In the genomic region with DNA sequence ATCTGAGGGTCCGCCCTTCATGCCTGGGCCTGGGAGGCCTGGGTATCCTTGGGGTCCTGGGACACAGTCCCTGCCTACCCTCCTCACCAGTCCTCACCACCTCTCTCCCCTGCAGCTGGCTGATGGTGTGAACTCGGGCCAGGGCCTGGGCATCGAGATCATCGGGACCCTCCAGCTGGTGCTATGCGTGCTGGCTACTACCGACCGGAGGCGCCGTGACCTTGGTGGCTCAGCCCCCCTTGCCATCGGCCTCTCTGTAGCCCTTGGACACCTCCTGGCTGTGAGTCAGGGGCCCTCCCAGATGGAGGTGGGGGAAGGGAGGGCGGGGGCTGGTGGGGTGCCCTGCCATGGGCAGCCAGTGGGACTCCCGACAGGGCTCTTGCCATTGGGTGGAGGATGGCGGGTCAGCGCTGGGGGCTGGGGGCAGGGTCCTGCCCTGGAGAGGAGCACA, we compare ENCODE assay signal across 15 cellular contexts. TPM values are rescaled to one million over a fixed set of nuclear protein-coding genes. Genes with fewer than 3 reads are reported as not detected.
A peak's percentile ranks its signal among the peaks of the same experiment; 100 is the strongest.
DNase-seq lines count a peak whose midpoint lies in the region; ATAC-seq and TF ChIP-seq lines count a peak whose summit lies in the region.
"Had no signal": no experiment of that assay in that cellular context is flagged by ENCODE, and none has a peak within 500 bp of the region (broad histone marks: within the 10 kb centered on the region; RNA-seq: fewer than 3 reads in every experiment).

No MANE protein-coding gene starts in this region.

- CTCF ChIA-PET in activated CD4-positive, alpha-beta memory T cell treated with anti-CD3 and anti-CD28 coated beads for 36 hours (lab: Charles Lee), result no interaction called here
- CTCF ChIA-PET in activated CD4-positive, alpha-beta memory T cell treated with anti-CD3 and anti-CD28 coated beads, Interleukin-2, amount 10 ng/mL, durations not matched to agents 7 days and 5 days (lab: Charles Lee), result no interaction called here

- intact Hi-C loops in activated CD4-positive, alpha-beta memory T cell treated with anti-CD3 and anti-CD28 coated beads for 36 hours (cut with micrococcal nuclease), result no loop called here

- ATAC-seq in thoracic aorta (ENCODE audit: insufficient number of reproducible peaks, low FRiP score, low read depth) (no peak), HG02970 (IDR thresholded peaks at IDR 0.05; ENCODE audit: low FRiP score, unreplicated experiment) (no peak), HG03442 (IDR thresholded peaks at IDR 0.05; ENCODE audit: unreplicated experiment) (no peak)
- ATAC-seq: activated CD8-positive, alpha-beta T cell treated with anti-CD3 and anti-CD28 coated beads, Interleukin-2, amount 10 ng/mL, durations not matched to agents 7 days and 5 days had no signal

- H3K36me3 ChIP-seq in endodermal cell (ENCODE audit: control insufficient read depth, insufficient read depth, low read length) (no peaks in the 10 kb centered on the region), thoracic aorta (peaks cover 47% of the 10 kb centered on the region)

- no peak overlapping the region for H3K27ac Mint-ChIP-seq in activated CD4-positive, alpha-beta memory T cell treated with anti-CD3 and anti-CD28 coated beads for 36 hours
- no peak overlapping the region for H3K27ac Mint-ChIP-seq in activated CD4-positive, alpha-beta memory T cell treated with anti-CD3 and anti-CD28 coated beads, Interleukin-2, amount 10 ng/mL, durations not matched to agents 7 days and 5 days
- H3K27ac Mint-ChIP-seq in endodermal cell, result no peak overlapping the region
- H3K27ac Mint-ChIP-seq: activated CD8-positive, alpha-beta T cell treated with anti-CD3 and anti-CD28 coated beads, Interleukin-2, amount 10 ng/mL, durations not matched to agents 7 days and 5 days; T-helper 1 cell treated with Interleukin-12 subunit alpha and Interleukin-12 subunit beta and Interleukin-4 antibody, amounts not matched to agents 30 μg/mL and 1 μg/mL, for 36 hours had no signal

- H3K36me3 Mint-ChIP-seq in activated CD4-positive, alpha-beta memory T cell treated with anti-CD3 and anti-CD28 coated beads for 36 hours, result no peaks in the 10 kb centered on the region
- H3K36me3 Mint-ChIP-seq in activated CD4-positive, alpha-beta memory T cell treated with anti-CD3 and anti-CD28 coated beads, Interleukin-2, amount 10 ng/mL, durations not matched to agents 7 days and 5 days (ENCODE audit: low read depth), result no peaks in the 10 kb centered on the region
- no peaks in the 10 kb centered on the region for H3K36me3 Mint-ChIP-seq in endodermal cell (ENCODE audit: low read depth)

- H3K4me1 ChIP-seq in endodermal cell (ENCODE audit: control insufficient read depth, insufficient read depth, low read length), result no peaks in the 10 kb centered on the region
- H3K4me1 ChIP-seq in thoracic aorta (ENCODE audit: control insufficient read depth in 1 of 2, low read depth in 2 of 2), result peaks cover 37 to 63% of the 10 kb centered on the region in 2 donors
- H3K4me1 ChIP-seq: testis had no signal

- H3K4me3 ChIP-seq in endodermal cell (ENCODE audit: low read length) (no peak overlapping the region), thoracic aorta (peak overlapping the region; percentile 24)
- H3K4me3 ChIP-seq: A549, testis had no signal

- no peaks in the 10 kb centered on the region for H3K9me3 ChIP-seq in endodermal cell (ENCODE audit: control insufficient read depth, low read length)
- peaks cover under 1% of the 10 kb centered on the region for H3K9me3 ChIP-seq in thoracic aorta
- H3K9me3 ChIP-seq: testis had no signal

- 94 to 98% methylated on average over 9 to 14 of the region's 14 CpGs for WGBS in endodermal cell (ENCODE audit: insufficient coverage in 1 of 2, insufficient read length in 1 of 2), 2 experiments

- H3K27ac ChIP-seq in endodermal cell (ENCODE audit: low read depth, low read length), result no peak overlapping the region
- H3K27ac ChIP-seq in thoracic aorta, result peak overlapping the region; percentile 89 to 98
- H3K27ac ChIP-seq: A549, testis had no signal

- H3K27me3 ChIP-seq in endodermal cell (ENCODE audit: control insufficient read depth, insufficient read depth, low read length, poor library complexity, severe bottlenecking) (no peaks in the 10 kb centered on the region), thoracic aorta (replicated peaks; ENCODE audit: insufficient read depth) (no peaks in the 10 kb centered on the region)
- H3K27me3 ChIP-seq: testis had no signal

- no peak overlapping the region for H3K4me3 Mint-ChIP-seq in activated CD4-positive, alpha-beta memory T cell treated with anti-CD3 and anti-CD28 coated beads for 36 hours
- H3K4me3 Mint-ChIP-seq in activated CD4-positive, alpha-beta memory T cell treated with anti-CD3 and anti-CD28 coated beads, Interleukin-2, amount 10 ng/mL, durations not matched to agents 7 days and 5 days, result no peak overlapping the region
- no peak overlapping the region for H3K4me3 Mint-ChIP-seq in endodermal cell
- H3K4me3 Mint-ChIP-seq: activated CD8-positive, alpha-beta T cell treated with anti-CD3 and anti-CD28 coated beads, Interleukin-2, amount 10 ng/mL, durations not matched to agents 7 days and 5 days; T-helper 1 cell treated with Interleukin-12 subunit alpha and Interleukin-12 subunit beta and Interleukin-4 antibody, amounts not matched to agents 30 μg/mL and 1 μg/mL, for 36 hours had no signal

- TF ChIP-seq CTCF in endodermal cell (conservative IDR thresholded peaks at IDR 0.05) (no peak), thoracic aorta (IDR thresholded peaks at IDR 0.05) (no peak)

- H3K4me1 Mint-ChIP-seq in activated CD4-positive, alpha-beta memory T cell treated with anti-CD3 and anti-CD28 coated beads for 36 hours (ENCODE audit: low read depth), result no peaks in the 10 kb centered on the region
- H3K4me1 Mint-ChIP-seq in activated CD4-positive, alpha-beta memory T cell treated with anti-CD3 and anti-CD28 coated beads, Interleukin-2, amount 10 ng/mL, durations not matched to agents 7 days and 5 days, result no peaks in the 10 kb centered on the region
- H3K4me1 Mint-ChIP-seq in endodermal cell, result peaks cover 1% of the 10 kb centered on the region

- no peaks in the 10 kb centered on the region for H3K27me3 Mint-ChIP-seq in activated CD4-positive, alpha-beta memory T cell treated with anti-CD3 and anti-CD28 coated beads for 36 hours
- no peaks in the 10 kb centered on the region for H3K27me3 Mint-ChIP-seq in activated CD4-positive, alpha-beta memory T cell treated with anti-CD3 and anti-CD28 coated beads, Interleukin-2, amount 10 ng/mL, durations not matched to agents 7 days and 5 days
- no peaks in the 10 kb centered on the region for H3K27me3 Mint-ChIP-seq in endodermal cell (ENCODE audit: insufficient read depth)

- peaks cover 6% of the 10 kb centered on the region for H3K9me3 Mint-ChIP-seq in activated CD4-positive, alpha-beta memory T cell treated with anti-CD3 and anti-CD28 coated beads for 36 hours
- no peaks in the 10 kb centered on the region for H3K9me3 Mint-ChIP-seq in activated CD4-positive, alpha-beta memory T cell treated with anti-CD3 and anti-CD28 coated beads, Interleukin-2, amount 10 ng/mL, durations not matched to agents 7 days and 5 days
- H3K9me3 Mint-ChIP-seq in endodermal cell, result peaks cover 2% of the 10 kb centered on the region

- H3K9ac ChIP-seq in endodermal cell (ENCODE audit: extremely low read depth, low read length, poor library complexity, severe bottlenecking), result no peak overlapping the region

- peak; percentile 4 for DNase-seq in activated CD4-positive, alpha-beta memory T cell treated with anti-CD3 and anti-CD28 coated beads for 36 hours
- no peak for DNase-seq in activated CD4-positive, alpha-beta memory T cell treated with anti-CD3 and anti-CD28 coated beads, Interleukin-2, amount 10 ng/mL, durations not matched to agents 7 days and 5 days
- DNase-seq in endodermal cell, result peak; percentile 38
- DNase-seq in mesenteric fat pad (ENCODE audit: low spot score), result peak; percentile 89
- DNase-seq in thoracic aorta (ENCODE audit: low spot score), result peak; percentile 1
- no peak for DNase-seq in stimulated activated CD4-positive, alpha-beta T cell treated with anti-CD3 and anti-CD28 coated beads, Interleukin-2, amount 100 ng/mL, for 48 hours
- DNase-seq: activated CD8-positive, alpha-beta T cell treated with anti-CD3 and anti-CD28 coated beads, Interleukin-2, amount 10 ng/mL, durations not matched to agents 7 days and 5 days; Calu3; midbrain; NCI-H2171 treated with DMSO at 0.1 percent for 48 hours; testis had no signal

- POLR2A ChIA-PET in activated CD4-positive, alpha-beta memory T cell treated with anti-CD3 and anti-CD28 coated beads for 36 hours (lab: Charles Lee), result no interaction called here
- POLR2A ChIA-PET in activated CD4-positive, alpha-beta memory T cell treated with anti-CD3 and anti-CD28 coated beads, Interleukin-2, amount 10 ng/mL, durations not matched to agents 7 days and 5 days (lab: Charles Lee), result no interaction called here

RNA-seq across cellular contexts. Expression of gene AQP1, which starts 10.3 kb away (rescaled TPM):
- under 1 TPM; 0.36 to 0.62 TPM for total RNA-seq in activated CD4-positive, alpha-beta memory T cell treated with anti-CD3 and anti-CD28 coated beads for 36 hours
- under 1 TPM; 0.18 to 0.25 TPM for total RNA-seq in activated CD4-positive, alpha-beta memory T cell treated with anti-CD3 and anti-CD28 coated beads, Interleukin-2, amount 10 ng/mL, durations not matched to agents 7 days and 5 days
- total RNA-seq in endodermal cell (under 1 TPM; 0.26 to 0.91 TPM), mesenteric fat pad (140 TPM), thoracic aorta (1,000 to 10,000 TPM; 1,262 to 1,768 TPM)
- 1.3 TPM for polyA plus RNA-seq in endodermal cell (2013, experiment 1 of 2)
- 1.3 TPM for polyA plus RNA-seq in endodermal cell (2013, experiment 2 of 2)

RNA-seq across cellular contexts. Expression of gene GHRHR, which starts 41.8 kb away (rescaled TPM):
- total RNA-seq in activated CD4-positive, alpha-beta memory T cell treated with anti-CD3 and anti-CD28 coated beads for 36 hours, result not detected
- not detected for total RNA-seq in activated CD4-positive, alpha-beta memory T cell treated with anti-CD3 and anti-CD28 coated beads, Interleukin-2, amount 10 ng/mL, durations not matched to agents 7 days and 5 days
- total RNA-seq in endodermal cell (not detected), mesenteric fat pad (not detected), thoracic aorta (not detected)
- polyA plus RNA-seq in endodermal cell (2013, experiment 1 of 2), result not detected
- polyA plus RNA-seq in endodermal cell (2013, experiment 2 of 2), result not detected
- total RNA-seq: activated CD8-positive, alpha-beta T cell treated with anti-CD3 and anti-CD28 coated beads, Interleukin-2, amount 10 ng/mL, durations not matched to agents 7 days and 5 days; Calu3 had no signal
- polyA plus RNA-seq: A549 had no signal

Comparison
In these comparisons a context has a peak if more than half of its experiments do, and no peak if none do; other contexts are left out.
1. DNase-seq: peak in activated CD4-positive, alpha-beta memory T cell treated with anti-CD3 and anti-CD28 coated beads for 36 hours (single experiment), endodermal cell (single experiment), mesenteric fat pad (single experiment) and thoracic aorta (single experiment); none in activated CD4-positive, alpha-beta memory T cell treated with anti-CD3 and anti-CD28 coated beads, Interleukin-2, amount 10 ng/mL, durations not matched to agents 7 days and 5 days (single experiment) and stimulated activated CD4-positive, alpha-beta T cell treated with anti-CD3 and anti-CD28 coated beads, Interleukin-2, amount 100 ng/mL, for 48 hours (0 of 2).
2. RNA of gene AQP1, which starts 10.3 kb away (total RNA-seq): 1,262 to 1,768 TPM in thoracic aorta and 140 TPM in mesenteric fat pad (single experiment); 0.26 to 0.91 TPM in endodermal cell, 0.36 to 0.62 TPM in activated CD4-positive, alpha-beta memory T cell treated with anti-CD3 and anti-CD28 coated beads for 36 hours and 0.18 to 0.25 TPM in activated CD4-positive, alpha-beta memory T cell treated with anti-CD3 and anti-CD28 coated beads, Interleukin-2, amount 10 ng/mL, durations not matched to agents 7 days and 5 days; every median in the first group is over 10 times any median in the second.